Comparison of ENCODE assay signal across 19 cellular contexts in the genomic region with DNA sequence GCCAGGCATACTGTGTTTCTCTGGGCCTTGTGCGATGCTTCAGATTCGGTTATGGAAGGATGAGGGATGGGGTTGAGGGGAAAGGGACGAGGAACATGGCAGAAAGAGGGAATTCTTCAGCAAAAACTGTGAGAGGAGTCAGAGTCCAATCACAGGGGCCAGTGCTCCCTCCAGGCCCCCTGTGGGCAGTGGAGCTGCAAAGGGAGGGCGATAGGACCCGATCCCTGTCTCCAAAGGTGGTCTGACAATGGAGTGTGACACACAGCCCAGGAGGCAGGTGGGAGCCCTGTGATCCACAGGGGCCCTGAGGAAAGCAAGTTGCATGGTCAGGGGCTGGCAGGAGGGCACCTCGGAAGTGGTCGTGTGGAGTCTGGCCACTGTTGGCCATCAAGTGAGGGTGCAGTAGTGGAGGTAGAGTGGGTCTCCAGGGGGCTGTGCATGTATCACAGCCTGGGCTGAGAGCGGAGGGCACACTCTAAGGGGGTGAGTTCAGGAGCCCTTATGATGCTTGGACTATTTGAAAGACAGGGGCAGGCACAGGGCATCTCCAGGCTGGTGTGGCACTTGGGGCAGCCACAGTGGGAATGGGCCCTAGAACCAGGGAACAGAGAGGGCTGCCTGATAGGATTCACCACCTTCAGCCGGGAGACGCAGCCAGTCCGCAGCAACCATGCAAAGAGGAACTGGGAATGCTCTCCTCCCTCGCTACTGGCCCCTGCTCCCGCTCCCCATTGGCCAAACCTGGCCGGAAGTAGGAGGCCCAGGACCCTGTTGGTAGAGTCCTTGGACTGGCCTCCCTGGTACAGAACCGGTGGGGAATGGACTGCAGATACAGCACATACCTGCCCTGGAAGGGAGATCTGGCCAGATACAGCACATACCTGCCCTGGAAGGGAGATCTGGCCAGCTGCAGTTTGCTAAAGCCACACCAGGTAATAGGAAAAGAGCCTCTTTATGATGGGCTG.
DNase-seq lines count a peak whose midpoint lies in the region; ATAC-seq, FAIRE-seq and TF ChIP-seq lines count a peak whose summit lies in the region.
"Had no signal": no experiment of that assay in that cellular context is flagged by ENCODE, and none has a peak within 500 bp of the region (broad histone marks: within the 10 kb centered on the region; RNA-seq: fewer than 3 reads in every experiment).

No MANE protein-coding gene starts in this region.

- no peak for TF ChIP-seq RAD21 in IMR-90 (IDR thresholded peaks at IDR 0.05; ENCODE audit: low read length)

- intact Hi-C loops in IMR-90 (cut with micrococcal nuclease) (no loop called here), kidney (cut with DNase I) (no loop called here)
- intact Hi-C loops in CD4-positive, alpha-beta T cell (cut with DNase I, micrococcal nuclease): no loop called here
- intact Hi-C loops in activated naive CD4-positive, alpha-beta T cell treated with anti-CD3 and anti-CD28 coated beads for 36 hours (cut with micrococcal nuclease): no loop called here

- H3K4me1 ChIP-seq in IMR-90 (ENCODE audit: control insufficient read depth, insufficient read depth, low read length) (peaks cover 11% of the 10 kb centered on the region), fibroblast of lung (ENCODE audit: control insufficient read depth, extremely low read depth, insufficient read depth, low read length) (peaks cover 10% of the 10 kb centered on the region), osteoblast (ENCODE audit: insufficient read depth, low read length) (peaks cover 14% of the 10 kb centered on the region), kidney (ENCODE audit: control insufficient read depth in 1 of 2, insufficient read depth in 1 of 2, low read depth in 1 of 2, low read length in 2 of 2) (peaks cover 0 to 9% of the 10 kb centered on the region in 2 donors)
- H3K4me1 ChIP-seq: psoas muscle had no signal

- H3K27ac Mint-ChIP-seq in CD4-positive, alpha-beta T cell: no peak overlapping the region
- H3K27ac Mint-ChIP-seq in activated naive CD4-positive, alpha-beta T cell treated with anti-CD3 and anti-CD28 coated beads for 36 hours: no peak overlapping the region
- H3K27ac Mint-ChIP-seq: activated naive CD4-positive, alpha-beta T cell treated with anti-CD3 and anti-CD28 coated beads, Interleukin-2, amount 10 ng/mL, durations not matched to agents 7 days and 5 days; stimulated activated naive CD8-positive, alpha-beta T cell treated with anti-CD3 and anti-CD28 coated beads, Interleukin-15, Interleukin-2, amounts not matched to agents 100 ng/mL and 50 ng/mL, for 24 hours; T-helper 1 cell treated with Interleukin-12 subunit alpha and Interleukin-12 subunit beta and Interleukin-4 antibody, amounts not matched to agents 30 μg/mL and 1 μg/mL, for 36 hours had no signal

- H3K4me2 ChIP-seq in IMR-90 (ENCODE audit: low read depth, low read length): no peak overlapping the region
- no peak overlapping the region for H3K4me2 ChIP-seq in fibroblast of lung (ENCODE audit: extremely low read depth, insufficient read depth, low read length)
- peak overlapping the region; percentile 2 for H3K4me2 ChIP-seq in osteoblast (ENCODE audit: insufficient read depth, low read length)

- H2AK5ac ChIP-seq in IMR-90 (ENCODE audit: low read depth, low read length): peak overlapping the region; percentile 94

- FAIRE-seq in kidney (lab: Jason Lieb, UNC): no peak
- FAIRE-seq: D721Med, GM12891, islet of Langerhans had no signal

- TF ChIP-seq CTCF in 22Rv1 (IDR thresholded peaks at IDR 0.05): no peak
- no peak for TF ChIP-seq CTCF in IMR-90 (conservative IDR thresholded peaks at IDR 0.05; ENCODE audit: low read depth, low read length)
- no peak for TF ChIP-seq CTCF in fibroblast of lung (conservative IDR thresholded peaks at IDR 0.05 in 1 of 2, IDR thresholded peaks at IDR 0.05 in 1 of 2; ENCODE audit: low read depth in 1 of 2, low read length in 2 of 2)
- no peak for TF ChIP-seq CTCF in osteoblast (IDR thresholded peaks at IDR 0.05; ENCODE audit: extremely low read depth, low read depth, low read length)
- no peak for TF ChIP-seq CTCF in CD4-positive, alpha-beta T cell (IDR thresholded peaks at IDR 0.05)
- TF ChIP-seq CTCF in kidney (IDR thresholded peaks at IDR 0.05; ENCODE audit: borderline replicate concordance, extremely low read depth, insufficient read depth): no peak

- peak overlapping the region; percentile 99 for H2BK120ac ChIP-seq in IMR-90 (ENCODE audit: low read depth, low read length)

- no TSS peak for BruUV-seq in IMR-90 (replicated peaks; lab: Mats Ljungman, UMichigan)

- H3K4me3 Mint-ChIP-seq in CD4-positive, alpha-beta T cell: no peak overlapping the region
- no peak overlapping the region for H3K4me3 Mint-ChIP-seq in activated naive CD4-positive, alpha-beta T cell treated with anti-CD3 and anti-CD28 coated beads for 36 hours
- H3K4me3 Mint-ChIP-seq: activated naive CD4-positive, alpha-beta T cell treated with anti-CD3 and anti-CD28 coated beads, Interleukin-2, amount 10 ng/mL, durations not matched to agents 7 days and 5 days; stimulated activated naive CD8-positive, alpha-beta T cell treated with anti-CD3 and anti-CD28 coated beads, Interleukin-15, Interleukin-2, amounts not matched to agents 100 ng/mL and 50 ng/mL, for 24 hours; T-helper 1 cell treated with Interleukin-12 subunit alpha and Interleukin-12 subunit beta and Interleukin-4 antibody, amounts not matched to agents 30 μg/mL and 1 μg/mL, for 36 hours had no signal

- ATAC-seq in IMR-90 (ENCODE audit: low read depth): peak; percentile 19
- ATAC-seq in CD4-positive, alpha-beta T cell (ENCODE audit: poor library complexity): no peak
- ATAC-seq: esophagus mucosa, psoas muscle had no signal

- H4K20me1 ChIP-seq in IMR-90 (ENCODE audit: insufficient read depth, low read length) (no peaks in the 10 kb centered on the region), fibroblast of lung (ENCODE audit: control insufficient read depth, extremely low read depth, insufficient read depth, low read length) (no peaks in the 10 kb centered on the region), osteoblast (ENCODE audit: insufficient read depth, low read length) (no peaks in the 10 kb centered on the region)

- H3K27ac ChIP-seq in 22Rv1 (peak overlapping the region; percentile 91), IMR-90 (ENCODE audit: insufficient read depth, low read length) (peak overlapping the region; percentile 66), fibroblast of lung (ENCODE audit: insufficient read depth, low read length) (peak overlapping the region; percentile 66), osteoblast (ENCODE audit: low read depth, low read length) (peak overlapping the region; percentile 69), kidney (ENCODE audit: low read depth in 2 of 2, low read length in 2 of 2) (peak overlapping the region in 1 of 2 donors; percentile 18)
- H3K27ac ChIP-seq in CD4-positive, alpha-beta T cell (ENCODE audit: low read depth, low read length): no peak overlapping the region
- H3K27ac ChIP-seq: psoas muscle had no signal

- dilution Hi-C loops in IMR-90 (cut with HindIII; ENCODE audit: low sequenced_read_pairs, unreplicated experiment): no loop called here

- in situ Hi-C loops in IMR-90 (cut with MboI; ENCODE audit: low sequenced_read_pairs): no loop called here

- POLR2A ChIA-PET in IMR-90 (lab: Charles Lee; ENCODE audit: unreplicated experiment): interaction anchor here (0.6 to 1.1 kb wide), 2 partner anchors 8 to 655 kb away, joined by 3 to 5 read pairs; no protein-coding TSS in a partner anchor
- POLR2A ChIA-PET in CD4-positive, alpha-beta T cell (lab: Charles Lee): no interaction called here

- H3K9ac ChIP-seq in IMR-90 (ENCODE audit: low read depth, low read length) (peak overlapping the region; percentile 16; the same call in 1 of the 2 replicates), fibroblast of lung (ENCODE audit: insufficient read depth, low read length) (no peak overlapping the region), kidney (ENCODE audit: low read length in 2 of 2) (no peak overlapping the region)

- peaks cover 10% of the 10 kb centered on the region; the same call in 1 of the 2 replicates for H3K9me1 ChIP-seq in IMR-90 (ENCODE audit: insufficient read depth, low read length)

- CTCF ChIA-PET in IMR-90 (lab: Yijun Ruan, JAX): no interaction called here
- CTCF ChIA-PET in CD4-positive, alpha-beta T cell (lab: Charles Lee): no interaction called here
- CTCF ChIA-PET in activated naive CD4-positive, alpha-beta T cell treated with anti-CD3 and anti-CD28 coated beads for 36 hours (lab: Charles Lee): no interaction called here

- no peaks in the 10 kb centered on the region for H3K4me1 Mint-ChIP-seq in CD4-positive, alpha-beta T cell (ENCODE audit: low read depth)
- no peaks in the 10 kb centered on the region for H3K4me1 Mint-ChIP-seq in activated naive CD4-positive, alpha-beta T cell treated with anti-CD3 and anti-CD28 coated beads for 36 hours (ENCODE audit: low read depth)
- H3K4me1 Mint-ChIP-seq: activated naive CD4-positive, alpha-beta T cell treated with anti-CD3 and anti-CD28 coated beads, Interleukin-2, amount 10 ng/mL, durations not matched to agents 7 days and 5 days had no signal

- H2BK15ac ChIP-seq in IMR-90 (ENCODE audit: low read depth, low read length): peak overlapping the region; percentile 92; the same call in 2 of the 3 replicates

- H4K5ac ChIP-seq in IMR-90 (ENCODE audit: low read depth, low read length): peak overlapping the region; percentile 87

- H3K79me2 ChIP-seq in fibroblast of lung (ENCODE audit: control insufficient read depth, insufficient read depth, low read length): no peaks in the 10 kb centered on the region
- H3K79me2 ChIP-seq in osteoblast (ENCODE audit: insufficient read depth, low read length): no peaks in the 10 kb centered on the region

- H2BK5ac ChIP-seq in IMR-90 (ENCODE audit: low read depth, low read length, poor library complexity, severe bottlenecking): peak overlapping the region; percentile 90

- 94% methylated on average over 9 of the region's 15 CpGs; no CpG with 5 or more reads in 1 of the 2 experiments for WGBS in IMR-90 (ENCODE audit: extremely low coverage in 2 of 2, insufficient read length in 1 of 2), 2 experiments

- H3K36me3 Mint-ChIP-seq in CD4-positive, alpha-beta T cell (ENCODE audit: low read depth): no peaks in the 10 kb centered on the region
- no peaks in the 10 kb centered on the region for H3K36me3 Mint-ChIP-seq in activated naive CD4-positive, alpha-beta T cell treated with anti-CD3 and anti-CD28 coated beads for 36 hours (ENCODE audit: low read depth)
- H3K36me3 Mint-ChIP-seq: activated naive CD4-positive, alpha-beta T cell treated with anti-CD3 and anti-CD28 coated beads, Interleukin-2, amount 10 ng/mL, durations not matched to agents 7 days and 5 days had no signal

- H3K9me3 Mint-ChIP-seq in CD4-positive, alpha-beta T cell: no peaks in the 10 kb centered on the region
- no peaks in the 10 kb centered on the region for H3K9me3 Mint-ChIP-seq in activated naive CD4-positive, alpha-beta T cell treated with anti-CD3 and anti-CD28 coated beads for 36 hours
- H3K9me3 Mint-ChIP-seq: activated naive CD4-positive, alpha-beta T cell treated with anti-CD3 and anti-CD28 coated beads, Interleukin-2, amount 10 ng/mL, durations not matched to agents 7 days and 5 days; stimulated activated naive CD8-positive, alpha-beta T cell treated with anti-CD3 and anti-CD28 coated beads, Interleukin-15, Interleukin-2, amounts not matched to agents 100 ng/mL and 50 ng/mL, for 24 hours; T-helper 1 cell treated with Interleukin-12 subunit alpha and Interleukin-12 subunit beta and Interleukin-4 antibody, amounts not matched to agents 30 μg/mL and 1 μg/mL, for 36 hours had no signal

- H2BK20ac ChIP-seq in IMR-90 (ENCODE audit: low read depth, low read length): peak overlapping the region; percentile 99

- peak overlapping the region; percentile 96 for H4K91ac ChIP-seq in IMR-90 (ENCODE audit: insufficient read depth, low read depth, low read length)

- H3K4ac ChIP-seq in IMR-90 (ENCODE audit: low read depth, low read length): peak overlapping the region; percentile 96

- no peak for DNase-seq in IMR-90
- DNase-seq in fibroblast of lung (ENCODE audit: low read depth in 2 of 2): no peak
- DNase-seq in osteoblast (ENCODE audit: insufficient read length, low spot score, missing footprints): no peak
- DNase-seq in CD4-positive, alpha-beta T cell: no peak
- no peak for DNase-seq in kidney
- DNase-seq in activated naive CD4-positive, alpha-beta T cell treated with anti-CD3 and anti-CD28 coated beads for 36 hours: no peak
- no peak for DNase-seq in NCI-H128 (lab: John Stamatoyannopoulos, UW; ENCODE audit: unreplicated experiment)
- DNase-seq: activated naive CD4-positive, alpha-beta T cell treated with anti-CD3 and anti-CD28 coated beads, Interleukin-2, amount 10 ng/mL, durations not matched to agents 7 days and 5 days; H7; NCI-H345; stimulated activated CD4-positive, alpha-beta T cell treated with anti-CD3 and anti-CD28 coated beads, Interleukin-15, amount 100 ng/mL, for 24 hours had no signal

- H3K9me3 ChIP-seq in IMR-90 (ENCODE audit: control insufficient read depth, insufficient read depth, low read length): no peaks in the 10 kb centered on the region
- H3K9me3 ChIP-seq in fibroblast of lung (ENCODE audit: control insufficient read depth, insufficient read depth, low read depth, low read length): no peaks in the 10 kb centered on the region
- H3K9me3 ChIP-seq in osteoblast (ENCODE audit: low read depth, low read length): no peaks in the 10 kb centered on the region
- no peaks in the 10 kb centered on the region for H3K9me3 ChIP-seq in CD4-positive, alpha-beta T cell (ENCODE audit: control insufficient read depth, low read length)
- H3K9me3 ChIP-seq in kidney (ENCODE audit: control insufficient read depth in 1 of 2, low read length in 2 of 2): no peaks in the 10 kb centered on the region
- H3K9me3 ChIP-seq: psoas muscle had no signal

- H3K27me3 Mint-ChIP-seq in CD4-positive, alpha-beta T cell: peaks cover 10% of the 10 kb centered on the region
- no peaks in the 10 kb centered on the region for H3K27me3 Mint-ChIP-seq in activated naive CD4-positive, alpha-beta T cell treated with anti-CD3 and anti-CD28 coated beads for 36 hours (ENCODE audit: low read depth)
- H3K27me3 Mint-ChIP-seq: stimulated activated naive CD8-positive, alpha-beta T cell treated with anti-CD3 and anti-CD28 coated beads, Interleukin-15, Interleukin-2, amounts not matched to agents 100 ng/mL and 50 ng/mL, for 24 hours had no signal

- 0 out of 2 replicates have a peak, but pooled peaks have one; percentile 25 for TF ChIP-seq POLR2A in IMR-90 (IDR thresholded peaks at IDR 0.05; ENCODE audit: low read depth, low read length)

- H3K27me3 ChIP-seq in IMR-90 (ENCODE audit: control insufficient read depth, insufficient read depth, low read length) (no peaks in the 10 kb centered on the region; the same call in 1 of the 2 replicates), fibroblast of lung (ENCODE audit: control insufficient read depth, insufficient read depth, low read length) (no peaks in the 10 kb centered on the region), osteoblast (ENCODE audit: insufficient read depth, low read length) (no peaks in the 10 kb centered on the region)
- no peaks in the 10 kb centered on the region for H3K27me3 ChIP-seq in CD4-positive, alpha-beta T cell (ENCODE audit: control insufficient read depth, insufficient read depth, low read length)

- no peaks in the 10 kb centered on the region for H3K79me1 ChIP-seq in IMR-90 (ENCODE audit: low read depth in 1 of 2, low read length in 2 of 2)

- no peak overlapping the region for H3K4me3 ChIP-seq in IMR-90 (ENCODE audit: insufficient read depth, low read depth, low read length)
- no peak overlapping the region for H3K4me3 ChIP-seq in fibroblast of lung (replicated peaks in 1 of 4; ENCODE audit: control extremely low read depth in 1 of 4, insufficient read depth in 1 of 4, low read depth in 3 of 4, low read length in 4 of 4)
- no peak overlapping the region for H3K4me3 ChIP-seq in osteoblast (ENCODE audit: insufficient read depth, low read length)
- H3K4me3 ChIP-seq in kidney (ENCODE audit: low read length in 2 of 2): no peak overlapping the region
- H3K4me3 ChIP-seq: psoas muscle had no signal

- H2AFZ ChIP-seq in IMR-90 (replicated peaks; ENCODE audit: low read length, poor library complexity): peak overlapping the region; percentile 91
- H2AFZ ChIP-seq in fibroblast of lung (ENCODE audit: low read length): peak overlapping the region; percentile 30
- H2AFZ ChIP-seq in osteoblast (ENCODE audit: low read length): peak overlapping the region; percentile 68

- H2AK9ac ChIP-seq in IMR-90 (replicated peaks; ENCODE audit: low read depth, low read length, poor library complexity): peak overlapping the region; percentile 87

- H3K23ac ChIP-seq in IMR-90 (ENCODE audit: low read depth, low read length): peak overlapping the region; percentile 92; the same call in 1 of the 2 replicates

- no peaks in the 10 kb centered on the region for H3K36me3 ChIP-seq in IMR-90 (ENCODE audit: control insufficient read depth, insufficient read depth, low read length)
- H3K36me3 ChIP-seq in fibroblast of lung (ENCODE audit: control insufficient read depth, insufficient read depth, low read length): no peaks in the 10 kb centered on the region
- H3K36me3 ChIP-seq in osteoblast (ENCODE audit: insufficient read depth, low read length): no peaks in the 10 kb centered on the region
- no peaks in the 10 kb centered on the region for H3K36me3 ChIP-seq in kidney (ENCODE audit: control insufficient read depth in 1 of 2, insufficient read depth in 2 of 2, low read length in 2 of 2)

- H3K56ac ChIP-seq in IMR-90 (ENCODE audit: extremely low read depth, insufficient read depth, low read length): peak overlapping the region; percentile 62

- peak overlapping the region; percentile 87 for H3K18ac ChIP-seq in IMR-90 (ENCODE audit: low read depth, low read length)

- peak overlapping the region; percentile 96 to 98 for H4K8ac ChIP-seq in IMR-90 (ENCODE audit: low read depth in 2 of 2, low read length in 2 of 2)

- H3K14ac ChIP-seq in IMR-90 (replicated peaks; ENCODE audit: low read depth, low read length): peak overlapping the region; percentile 96

Comparison
In these comparisons a context has a peak if more than half of its experiments do, and no peak if none do; other contexts are left out.
1. H2AFZ ChIP-seq: peak in every context shown above with its lines; median percentile 91 in IMR-90; 68 in osteoblast; 30 in fibroblast of lung.